Comparison of ENCODE assay signal across 35 cellular contexts in genomic region chr15:58169934-58170333, GRCh38. TPM values are rescaled to one million over a fixed set of nuclear protein-coding genes. Genes with fewer than 3 reads are reported as not detected.
"Had no signal": no experiment of that assay in that cellular context is flagged by ENCODE, and none has a peak within 500 bp of the region (broad histone marks: within the 10 kb centered on the region; RNA-seq: fewer than 3 reads in every experiment).

No MANE protein-coding gene starts in this region.

- DNase-seq: activated CD4-positive, alpha-beta memory T cell treated with anti-CD3 and anti-CD28 coated beads for 36 hours; activated CD4-positive, alpha-beta T cell treated with anti-CD3 and anti-CD28 coated beads for 1 hour; activated CD4-positive, alpha-beta T cell treated with anti-CD3 and anti-CD28 coated beads for 36 hours; activated CD4-positive, alpha-beta T cell treated with anti-CD3 and anti-CD28 coated beads, Interleukin-2, amount 10 ng/mL, durations not matched to agents 24 days and 14 days; activated CD4-positive, alpha-beta T cell treated with anti-CD3 and anti-CD28 coated beads, Interleukin-2, amount 50 U/mL, for 1 hour; activated CD4-positive, alpha-beta T cell treated with anti-CD3 and anti-CD28 coated beads, Interleukin-2, amount 50 U/mL, for 4 hours; activated CD4-positive, CD25-positive, alpha-beta regulatory T cell; activated CD8-positive, alpha-beta memory T cell treated with anti-CD3 and anti-CD28 coated beads, Interleukin-2, amount 50 U/mL, for 4 hours; activated CD8-positive, alpha-beta T cell treated with anti-CD3 and anti-CD28 coated beads for 36 hours; activated effector memory CD4-positive, alpha-beta T cell treated with anti-CD3 and anti-CD28 coated beads, Interleukin-2, amount 50 U/mL, for 16 hours; activated gamma-delta T cell treated with Interleukin-2 at 50 U/mL for 16 hours; activated naive CD4-positive, alpha-beta T cell; activated naive CD4-positive, alpha-beta T cell treated with anti-CD3 and anti-CD28 coated beads for 36 hours; activated naive CD4-positive, alpha-beta T cell treated with anti-CD3 and anti-CD28 coated beads, Interleukin-2, amount 50 U/mL, for 16 hours; activated naive CD8-positive, alpha-beta T cell treated with anti-CD3 and anti-CD28 coated beads for 36 hours; activated T-cell treated with anti-CD3 and anti-CD28 coated beads for 4 hours; activated T-cell treated with anti-CD3 and anti-CD28 coated beads, Interleukin-2, amount 50 U/mL, for 1 hour; activated T-cell treated with anti-CD3 and anti-CD28 coated beads, Interleukin-2, amount 50 U/mL, for 4 hours; activated T-cell treated with anti-CD3 and anti-CD28 coated beads, Interleukin-2, amount 50 U/mL, for 72 hours; adrenal gland; amniotic stem cell; aorta; central memory CD4-positive, alpha-beta T cell; SW 1271; T-helper 1 cell; T-helper 2 cell; T-helper 9 cell had no signal

- H3K4me3 ChIP-seq: adrenal gland, cardiac muscle cell had no signal

- H3K9me3 ChIP-seq: adrenal gland had no signal

- ATAC-seq: activated CD4-positive, alpha-beta T cell treated with anti-CD3 and anti-CD28 coated beads for 36 hours; activated CD4-positive, CD25-positive, alpha-beta regulatory T cell treated with anti-CD3 and anti-CD28 coated beads, Interleukin-2, amount 50 U/mL, for 24 hours; activated CD8-positive, alpha-beta T cell treated with anti-CD3 and anti-CD28 coated beads for 36 hours; activated naive CD4-positive, alpha-beta T cell treated with anti-CD3 and anti-CD28 coated beads, Interleukin-2, amount 50 U/mL, for 72 hours; activated T-cell treated with anti-CD3 and anti-CD28 coated beads, Interleukin-2, amount 50 U/mL, for 4 hours; activated T-cell treated with anti-CD3 and anti-CD28 coated beads, Interleukin-2, amount 50 U/mL, for 72 hours; activated T-helper 17 cell treated with anti-CD3 and anti-CD28 coated beads, Interleukin-2, amount 50 U/mL, for 72 hours; WTC11 had no signal

- H3K27me3 ChIP-seq: cardiac muscle cell had no signal

- H3K36me3 ChIP-seq: adrenal gland, cardiac muscle cell had no signal

- H3K4me1 ChIP-seq: adrenal gland had no signal

- H3K27ac ChIP-seq: adrenal gland, cardiac muscle cell, VCaP had no signal

RNA-seq across cellular contexts. Expression of gene AQP9, which starts 31.8 kb away (rescaled TPM):
- total RNA-seq: activated CD8-positive, alpha-beta T cell treated with anti-CD3 and anti-CD28 coated beads for 36 hours; activated naive CD4-positive, alpha-beta T cell treated with anti-CD3 and anti-CD28 coated beads for 36 hours; activated naive CD4-positive, alpha-beta T cell treated with anti-CD3 and anti-CD28 coated beads, Interleukin-2, amount 50 U/mL, for 72 hours; activated naive CD8-positive, alpha-beta T cell treated with anti-CD3 and anti-CD28 coated beads for 36 hours; activated T-helper 1 cell treated with anti-CD3 and anti-CD28 coated beads, Interleukin-12 subunit alpha, Interleukin-12 subunit beta, Interleukin-2, Interleukin-4 antibody, amounts not matched to agents 30 ng/mL and 10 ng/mL and 1 ng/mL, durations not matched to agents 14 hours and 24 hours and 36 hours; activated T-helper 17 cell treated with anti-CD3 and anti-CD28 coated beads, Interleukin-2, amount 50 U/mL, for 72 hours; bronchial epithelial cell; cardiac muscle cell had no signal
- polyA plus RNA-seq: cardiac muscle cell had no signal
